ENCODE assay signal across 8 cellular contexts in genomic region chr19:2540646-2541454, GRCh38.
DNase-seq lines count a peak whose midpoint lies in the region; ATAC-seq and TF ChIP-seq lines count a peak whose summit lies in the region.

No MANE protein-coding gene starts in this region.

- H3K36me3 Mint-ChIP-seq in Calu3 (ENCODE audit: insufficient read depth, unreplicated experiment), result peaks cover 11% of the 10 kb centered on the region

- H3K4me3 ChIP-seq in parathyroid adenoma (ENCODE audit: low read depth, low read length), result peak overlapping the region; percentile 23

- peak; percentile 94 for DNase-seq in Calu3
- peak; percentile 99 for DNase-seq in glomerular visceral epithelial cell (ENCODE audit: extremely low spot score)
- DNase-seq in T-helper 2 cell, result no peak
- no peak for DNase-seq in NCI-H526 (lab: John Stamatoyannopoulos, UW)
- no peak for DNase-seq in activated naive CD4-positive, alpha-beta T cell treated with anti-CD3 and anti-CD28 coated beads, Interleukin-2, amount 50 U/mL, for 16 hours

- H3K9ac ChIP-seq in parathyroid adenoma, result no peak overlapping the region

- H3K27ac Mint-ChIP-seq in Calu3 (ENCODE audit: unreplicated experiment), result peak overlapping the region; percentile 82

- ATAC-seq in SK-N-SH treated with all-trans-retinoic acid at 6 μM for 48 hours (peak; percentile 88), GM18861 (IDR thresholded peaks at IDR 0.05; ENCODE audit: unreplicated experiment) (no peak)

- no peaks in the 10 kb centered on the region for H3K36me3 ChIP-seq in parathyroid adenoma (ENCODE audit: control insufficient read depth, insufficient read depth, low read length)

- no peaks in the 10 kb centered on the region for H3K27me3 ChIP-seq in parathyroid adenoma (ENCODE audit: control insufficient read depth, insufficient read depth, low read length)

- intact Hi-C loops in Calu3 (cut with micrococcal nuclease; ENCODE audit: unreplicated experiment), result loop anchor here (5.0 kb wide), 3 partner anchors 36 to 71 kb away; partner anchors contain the start of gene GADD45B

- H3K9me3 Mint-ChIP-seq in Calu3 (ENCODE audit: low read depth, unreplicated experiment), result no peaks in the 10 kb centered on the region

- H3K79me2 ChIP-seq in parathyroid adenoma, result no peaks in the 10 kb centered on the region

- no peak overlapping the region for H3K4me3 Mint-ChIP-seq in Calu3 (ENCODE audit: low read depth, unreplicated experiment)

- peak overlapping the region; percentile 64 for H2AFZ ChIP-seq in parathyroid adenoma

- peak overlapping the region; percentile 63 for H3K4me2 ChIP-seq in parathyroid adenoma (ENCODE audit: low read length)

- peak overlapping the region; percentile 78 for H3K27ac ChIP-seq in parathyroid adenoma

- H3K4me1 Mint-ChIP-seq in Calu3 (ENCODE audit: low read depth, unreplicated experiment), result peaks cover 21% of the 10 kb centered on the region

- H3K4me1 ChIP-seq in parathyroid adenoma, result peaks cover 28% of the 10 kb centered on the region

- no TSS peak for BruUV-seq in Calu3 (replicated peaks; lab: Mats Ljungman, UMichigan)

- H3K9me3 ChIP-seq in parathyroid adenoma (ENCODE audit: control insufficient read depth, low read length), result no peaks in the 10 kb centered on the region

- no peaks in the 10 kb centered on the region for H3K27me3 Mint-ChIP-seq in Calu3 (ENCODE audit: unreplicated experiment)

- CTCF ChIA-PET in Calu3 (lab: Charles Lee), result interaction anchor here (0.5 to 2.5 kb wide), 7 partner anchors 12 to 65 kb away, joined by 3 to 12 read pairs (median 7); partner anchors contain the start of gene GADD45B

- TF ChIP-seq CTCF in Calu3 (IDR thresholded peaks at IDR 0.05; ENCODE audit: unreplicated experiment), result no peak
- peak; percentile 33 for TF ChIP-seq CTCF in parathyroid adenoma (IDR thresholded peaks at IDR 0.05)

TF ChIP-seq in SK-N-SH treated with all-trans-retinoic acid at 6 μM for 48 hours, 23 proteins besides CTCF, POLR2A, EP300 and RAD21:
- TF ChIP-seq ESRRG (CRISPR knock-in tag; IDR thresholded peaks at IDR 0.05), result no peak
- TF ChIP-seq OSR1 (CRISPR knock-in tag; IDR thresholded peaks at IDR 0.05), result no peak
- no peak for TF ChIP-seq ZFP30 (CRISPR knock-in tag; IDR thresholded peaks at IDR 0.05)
- TF ChIP-seq PPARA (CRISPR knock-in tag; IDR thresholded peaks at IDR 0.05; ENCODE audit: borderline replicate concordance), result no peak
- TF ChIP-seq ARNTL (CRISPR knock-in tag; IDR thresholded peaks at IDR 0.05; ENCODE audit: borderline replicate concordance, low read depth), result no peak
- 0 out of 2 replicates have a peak, but pooled peaks have one; percentile 35 for TF ChIP-seq CSDC2 (CRISPR knock-in tag; IDR thresholded peaks at IDR 0.05)
- no peak for TF ChIP-seq GLIS3 (CRISPR knock-in tag; IDR thresholded peaks at IDR 0.05)
- TF ChIP-seq, protein P1, sequence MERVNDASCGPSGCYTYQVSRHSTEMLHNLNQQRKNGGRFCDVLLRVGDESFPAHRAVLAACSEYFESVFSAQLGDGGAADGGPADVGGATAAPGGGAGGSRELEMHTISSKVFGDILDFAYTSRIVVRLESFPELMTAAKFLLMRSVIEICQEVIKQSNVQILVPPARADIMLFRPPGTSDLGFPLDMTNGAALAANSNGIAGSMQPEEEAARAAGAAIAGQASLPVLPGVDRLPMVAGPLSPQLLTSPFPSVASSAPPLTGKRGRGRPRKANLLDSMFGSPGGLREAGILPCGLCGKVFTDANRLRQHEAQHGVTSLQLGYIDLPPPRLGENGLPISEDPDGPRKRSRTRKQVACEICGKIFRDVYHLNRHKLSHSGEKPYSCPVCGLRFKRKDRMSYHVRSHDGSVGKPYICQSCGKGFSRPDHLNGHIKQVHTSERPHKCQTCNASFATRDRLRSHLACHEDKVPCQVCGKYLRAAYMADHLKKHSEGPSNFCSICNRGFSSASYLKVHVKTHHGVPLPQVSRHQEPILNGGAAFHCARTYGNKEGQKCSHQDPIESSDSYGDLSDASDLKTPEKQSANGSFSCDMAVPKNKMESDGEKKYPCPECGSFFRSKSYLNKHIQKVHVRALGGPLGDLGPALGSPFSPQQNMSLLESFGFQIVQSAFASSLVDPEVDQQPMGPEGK (CRISPR knock-in tag; IDR thresholded peaks at IDR 0.05; ENCODE audit: borderline replicate concordance), result no peak
- TF ChIP-seq, protein P2, sequence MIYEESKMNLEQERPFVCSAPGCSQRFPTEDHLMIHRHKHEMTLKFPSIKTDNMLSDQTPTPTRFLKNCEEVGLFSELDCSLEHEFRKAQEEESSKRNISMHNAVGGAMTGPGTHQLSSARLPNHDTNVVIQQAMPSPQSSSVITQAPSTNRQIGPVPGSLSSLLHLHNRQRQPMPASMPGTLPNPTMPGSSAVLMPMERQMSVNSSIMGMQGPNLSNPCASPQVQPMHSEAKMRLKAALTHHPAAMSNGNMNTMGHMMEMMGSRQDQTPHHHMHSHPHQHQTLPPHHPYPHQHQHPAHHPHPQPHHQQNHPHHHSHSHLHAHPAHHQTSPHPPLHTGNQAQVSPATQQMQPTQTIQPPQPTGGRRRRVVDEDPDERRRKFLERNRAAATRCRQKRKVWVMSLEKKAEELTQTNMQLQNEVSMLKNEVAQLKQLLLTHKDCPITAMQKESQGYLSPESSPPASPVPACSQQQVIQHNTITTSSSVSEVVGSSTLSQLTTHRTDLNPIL (CRISPR knock-in tag; IDR thresholded peaks at IDR 0.05; ENCODE audit: low read depth), result peak; percentile 23; the same call in 1 of the 2 replicates
- no peak for TF ChIP-seq CSRNP3 (CRISPR knock-in tag; IDR thresholded peaks at IDR 0.05)
- peak; percentile 35; the same call in 1 of the 2 replicates for TF ChIP-seq ISL1 (CRISPR knock-in tag; IDR thresholded peaks at IDR 0.05)
- TF ChIP-seq ZFP3 (CRISPR knock-in tag; IDR thresholded peaks at IDR 0.05), result peak; percentile 29; the same call in 1 of the 2 replicates
- TF ChIP-seq SNAI2 (CRISPR knock-in tag; IDR thresholded peaks at IDR 0.05), result 0 out of 2 replicates have a peak, but pooled peaks have one; percentile 32
- TF ChIP-seq TSHZ2 (CRISPR knock-in tag; IDR thresholded peaks at IDR 0.05), result no peak

Comparison
In these comparisons a context has a peak if more than half of its experiments do, and no peak if none do; other contexts are left out.
1. DNase-seq: peak in Calu3 (single experiment) and glomerular visceral epithelial cell (single experiment); none in T-helper 2 cell (0 of 5), NCI-H526 (0 of 2) and activated naive CD4-positive, alpha-beta T cell treated with anti-CD3 and anti-CD28 coated beads, Interleukin-2, amount 50 U/mL, for 16 hours (single experiment).